24 cellular contexts compared by ENCODE assay signal in the genomic region with DNA sequence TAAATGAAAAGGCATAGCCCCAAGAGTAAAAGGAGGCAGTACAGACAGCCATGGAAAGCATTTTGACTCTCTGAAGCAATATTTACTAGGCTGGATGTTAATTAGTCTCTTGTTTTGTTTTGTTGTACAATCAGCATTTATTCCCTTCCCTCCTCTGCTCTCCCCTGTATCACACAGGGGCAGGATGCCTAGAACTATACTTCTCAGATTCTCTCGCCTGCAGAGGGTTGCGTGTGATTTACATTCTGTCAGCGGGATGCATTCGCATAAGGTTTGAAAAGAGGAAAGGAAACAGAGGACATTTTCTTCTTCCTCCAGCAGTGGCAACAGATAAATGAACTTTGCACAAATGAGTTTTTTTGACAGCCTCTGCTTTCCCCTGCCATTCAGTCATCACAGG.
"Had no signal": no experiment of that assay in that cellular context is flagged by ENCODE, and none has a peak within 500 bp of the region (broad histone marks: within the 10 kb centered on the region; RNA-seq: fewer than 3 reads in every experiment).

No MANE protein-coding gene starts in this region.

- H3K36me3 ChIP-seq: ascending aorta had no signal

- H3K9me3 ChIP-seq: ascending aorta, body of pancreas had no signal

- H3K4me3 ChIP-seq: ascending aorta, body of pancreas, PC-9 had no signal

- ATAC-seq: activated naive CD4-positive, alpha-beta T cell treated with anti-CD3 and anti-CD28 coated beads, Interleukin-2, amount 50 U/mL, for 72 hours; activated naive CD8-positive, alpha-beta T cell treated with anti-CD3 and anti-CD28 coated beads, Interleukin-2, amount 50 U/mL, for 24 hours; activated T-cell treated with anti-CD3 and anti-CD28 coated beads, Interleukin-2, amount 50 U/mL, for 4 hours; body of pancreas; T-helper 17 cell had no signal

- H3K4me1 ChIP-seq: ascending aorta, body of pancreas had no signal

- H3K27me3 ChIP-seq: ascending aorta, body of pancreas had no signal

- DNase-seq: activated CD4-positive, alpha-beta memory T cell treated with anti-CD3 and anti-CD28 coated beads for 36 hours; activated CD4-positive, alpha-beta T cell treated with anti-CD3 and anti-CD28 coated beads, Interleukin-2, amount 10 ng/mL, durations not matched to agents 7 days and 5 days; activated CD4-positive, CD25-positive, alpha-beta regulatory T cell; activated CD8-positive, alpha-beta memory T cell treated with anti-CD3 and anti-CD28 coated beads for 24 hours; activated effector memory CD4-positive, alpha-beta T cell treated with anti-CD3 and anti-CD28 coated beads, Interleukin-2, amount 50 U/mL, for 16 hours; activated naive CD4-positive, alpha-beta T cell treated with Interleukin-2 at 50 U/mL for 16 hours; activated naive CD8-positive, alpha-beta T cell treated with anti-CD3 and anti-CD28 coated beads, Interleukin-2, amount 50 U/mL, for 24 hours; activated T-cell treated with anti-CD3 and anti-CD28 coated beads, Interleukin-2, amount 50 U/mL, for 4 hours; amniotic stem cell; body of pancreas; central memory CD4-positive, alpha-beta T cell; KG1; NCI-H1092 treated with DMSO at 0.1 percent for 48 hours; NCI-H1436; NCI-H1694 treated with DMSO at 0.1 percent for 48 hours; NCI-H2029 treated with DMSO at 0.1 percent for 48 hours; NCI-H446; NCI-H524; PC-9; SIG-M5; T-helper 17 cell; T-helper 9 cell had no signal

- H3K27ac ChIP-seq: ascending aorta, body of pancreas, PC-9 had no signal
